ENCODE assay signal across 32 cellular contexts in genomic region chr2:196383799-196384198, GRCh38.
"Had no signal": no experiment of that assay in that cellular context is flagged by ENCODE, and none has a peak within 500 bp of the region (broad histone marks: within the 10 kb centered on the region; RNA-seq: fewer than 3 reads in every experiment).

No MANE protein-coding gene starts in this region.

- H3K4me3 ChIP-seq: esophagus squamous epithelium, gastrocnemius medialis, mucosa of descending colon, skin epidermis, thoracic aorta had no signal

- FAIRE-seq: astrocyte, endothelial cell of umbilical vein, urothelium cell line had no signal

- H3K36me3 ChIP-seq: brain microvascular endothelial cell, esophagus squamous epithelium, gastrocnemius medialis, thoracic aorta had no signal

- H3K9me3 Mint-ChIP-seq: activated CD4-positive, alpha-beta memory T cell treated with anti-CD3 and anti-CD28 coated beads for 36 hours; activated naive CD4-positive, alpha-beta T cell treated with anti-CD3 and anti-CD28 coated beads, Interleukin-2, amount 10 ng/mL, durations not matched to agents 7 days and 5 days; activated T-helper 1 cell treated with anti-CD3 and anti-CD28 coated beads, Interleukin-12 subunit alpha, Interleukin-12 subunit beta, Interleukin-2, Interleukin-4 antibody, amounts not matched to agents 30 ng/mL and 10 ng/mL and 1 ng/mL, durations not matched to agents 14 hours and 24 hours and 36 hours; natural killer cell treated with Interleukin-12 subunit alpha and Interleukin-12 subunit beta and Interleukin-15 and Interleukin-18, amount 100 ng/mL, for 72 hours; stimulated activated naive CD8-positive, alpha-beta T cell treated with anti-CD3 and anti-CD28 coated beads, Interleukin-15, Interleukin-2, amounts not matched to agents 100 ng/mL and 50 ng/mL, for 24 hours had no signal

- H3K9me3 ChIP-seq: esophagus squamous epithelium, gastrocnemius medialis, mucosa of descending colon, thoracic aorta had no signal

- H3K27me3 Mint-ChIP-seq: activated CD4-positive, alpha-beta memory T cell treated with anti-CD3 and anti-CD28 coated beads for 36 hours had no signal

- H3K4me1 Mint-ChIP-seq: activated CD4-positive, alpha-beta T cell treated with anti-CD3 and anti-CD28 coated beads, Interleukin-2, amount 10 ng/mL, durations not matched to agents 24 days and 14 days; activated naive CD4-positive, alpha-beta T cell treated with anti-CD3 and anti-CD28 coated beads, Interleukin-2, amount 10 ng/mL, durations not matched to agents 7 days and 5 days had no signal

- ATAC-seq: gastrocnemius medialis; left cardiac atrium; left ventricle myocardium superior; mucosa of descending colon; natural killer cell treated with Interleukin-12 subunit alpha and Interleukin-12 subunit beta and Interleukin-15 and Interleukin-18, amount 100 ng/mL, for 72 hours; sciatic nerve had no signal

- H3K27ac Mint-ChIP-seq: activated CD4-positive, alpha-beta memory T cell treated with anti-CD3 and anti-CD28 coated beads for 36 hours; activated CD4-positive, alpha-beta T cell treated with anti-CD3 and anti-CD28 coated beads, Interleukin-2, amount 10 ng/mL, durations not matched to agents 24 days and 14 days; activated naive CD4-positive, alpha-beta T cell treated with anti-CD3 and anti-CD28 coated beads, Interleukin-2, amount 10 ng/mL, durations not matched to agents 7 days and 5 days; activated naive CD8-positive, alpha-beta T cell treated with anti-CD3 and anti-CD28 coated beads, Interleukin-2, amount 10 ng/mL, durations not matched to agents 7 days and 5 days; activated T-helper 1 cell treated with anti-CD3 and anti-CD28 coated beads, Interleukin-12 subunit alpha, Interleukin-12 subunit beta, Interleukin-2, Interleukin-4 antibody, amounts not matched to agents 30 ng/mL and 10 ng/mL and 1 ng/mL, durations not matched to agents 14 hours and 24 hours and 36 hours; natural killer cell treated with Interleukin-12 subunit alpha and Interleukin-12 subunit beta and Interleukin-15 and Interleukin-18, amount 100 ng/mL, for 72 hours; stimulated activated naive CD8-positive, alpha-beta T cell treated with anti-CD3 and anti-CD28 coated beads, Interleukin-15, Interleukin-2, amounts not matched to agents 100 ng/mL and 50 ng/mL, for 24 hours had no signal

- H3K27ac ChIP-seq: brain microvascular endothelial cell, esophagus squamous epithelium, gastrocnemius medialis, skin epidermis, thoracic aorta, VCaP had no signal

- H3K36me3 Mint-ChIP-seq: activated CD4-positive, alpha-beta memory T cell treated with anti-CD3 and anti-CD28 coated beads for 36 hours; activated naive CD4-positive, alpha-beta T cell treated with anti-CD3 and anti-CD28 coated beads, Interleukin-2, amount 10 ng/mL, durations not matched to agents 7 days and 5 days; natural killer cell treated with Interleukin-12 subunit alpha and Interleukin-12 subunit beta and Interleukin-15 and Interleukin-18, amount 100 ng/mL, for 72 hours had no signal

- H3K4me3 Mint-ChIP-seq: activated CD4-positive, alpha-beta memory T cell treated with anti-CD3 and anti-CD28 coated beads for 36 hours; activated CD4-positive, alpha-beta T cell treated with anti-CD3 and anti-CD28 coated beads, Interleukin-2, amount 10 ng/mL, durations not matched to agents 24 days and 14 days; activated naive CD4-positive, alpha-beta T cell treated with anti-CD3 and anti-CD28 coated beads, Interleukin-2, amount 10 ng/mL, durations not matched to agents 7 days and 5 days; activated naive CD8-positive, alpha-beta T cell treated with anti-CD3 and anti-CD28 coated beads, Interleukin-2, amount 10 ng/mL, durations not matched to agents 7 days and 5 days; activated T-helper 1 cell treated with anti-CD3 and anti-CD28 coated beads, Interleukin-12 subunit alpha, Interleukin-12 subunit beta, Interleukin-2, Interleukin-4 antibody, amounts not matched to agents 30 ng/mL and 10 ng/mL and 1 ng/mL, durations not matched to agents 14 hours and 24 hours and 36 hours; natural killer cell treated with Interleukin-12 subunit alpha and Interleukin-12 subunit beta and Interleukin-15 and Interleukin-18, amount 100 ng/mL, for 72 hours; stimulated activated naive CD8-positive, alpha-beta T cell treated with anti-CD3 and anti-CD28 coated beads, Interleukin-15, Interleukin-2, amounts not matched to agents 100 ng/mL and 50 ng/mL, for 24 hours had no signal

- DNase-seq: activated CD4-positive, alpha-beta memory T cell treated with anti-CD3 and anti-CD28 coated beads for 36 hours; activated CD4-positive, alpha-beta T cell treated with anti-CD3 and anti-CD28 coated beads, Interleukin-2, amount 10 ng/mL, durations not matched to agents 24 days and 14 days; activated CD8-positive, alpha-beta memory T cell treated with anti-CD3 and anti-CD28 coated beads, Interleukin-2, amount 50 U/mL, for 4 hours; activated gamma-delta T cell; activated naive CD4-positive, alpha-beta T cell treated with anti-CD3 and anti-CD28 coated beads, Interleukin-2, amount 10 ng/mL, durations not matched to agents 7 days and 5 days; activated naive CD8-positive, alpha-beta T cell treated with anti-CD3 and anti-CD28 coated beads, Interleukin-2, amount 10 ng/mL, durations not matched to agents 7 days and 5 days; activated T-cell treated with anti-CD3 and anti-CD28 coated beads, Interleukin-2, amount 50 U/mL, for 1 hour; amniotic stem cell; brain microvascular endothelial cell; caudate nucleus; cortex of kidney; esophagus squamous epithelium; gastrocnemius medialis; glutamatergic neuron; islet precursor cell; left cardiac atrium; left ventricle myocardium superior; mucosa of descending colon; posterior cingulate gyrus; stimulated activated CD4-positive, alpha-beta T cell treated with anti-CD3 and anti-CD28 coated beads, Interleukin-12 subunit alpha, Interleukin-12 subunit beta, amount 100 ng/mL, for 4 hours; stimulated activated CD4-positive, alpha-beta T cell treated with anti-CD3 and anti-CD28 coated beads, Interleukin-4, amount 100 ng/mL, for 1 hour; trophoblast cell had no signal

- H3K4me1 ChIP-seq: gastrocnemius medialis had no signal

- H3K27me3 ChIP-seq: brain microvascular endothelial cell, esophagus squamous epithelium, gastrocnemius medialis had no signal
